In the genomic region with DNA sequence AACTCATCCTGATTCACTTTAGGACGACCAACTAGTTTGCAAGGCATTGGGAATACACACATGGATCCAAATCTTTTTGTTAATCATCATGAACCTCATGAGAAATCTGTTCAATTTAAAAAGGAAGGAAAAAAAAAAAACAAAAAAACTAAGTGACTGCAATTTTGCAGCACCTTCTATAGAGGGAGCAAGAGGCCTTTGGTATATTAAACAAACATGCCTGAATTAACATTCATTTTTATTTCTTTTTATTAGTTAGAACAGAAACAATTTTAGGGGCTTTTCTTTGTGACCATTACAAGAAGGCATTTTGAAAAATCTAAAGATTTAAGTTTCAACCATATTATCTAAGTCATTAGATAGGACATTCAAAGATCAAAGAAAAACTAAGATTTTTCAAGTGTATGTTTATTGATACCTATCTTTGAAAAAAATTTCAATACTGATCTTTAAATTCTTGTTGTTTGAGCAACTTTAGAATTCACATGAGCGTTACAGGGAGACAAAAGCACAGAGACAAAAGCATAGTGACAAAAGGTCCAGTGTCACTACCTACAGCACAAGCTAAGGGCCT, we compare ENCODE assay signal across 8 cellular contexts.
DNase-seq lines count a peak whose midpoint lies in the region; ATAC-seq and FAIRE-seq lines count a peak whose summit lies in the region.

No MANE protein-coding gene starts in this region.

- H3K9me3 ChIP-seq in CD8-positive, alpha-beta memory T cell (ENCODE audit: low read length), result no peaks in the 10 kb centered on the region

- no peaks in the 10 kb centered on the region for H3K9me3 Mint-ChIP-seq in CD8-positive, alpha-beta memory T cell

- H3K27ac ChIP-seq in CD8-positive, alpha-beta memory T cell (ENCODE audit: low read depth, low read length), result no peak overlapping the region

- peak overlapping the region in 2 of 7 donors; percentile 36 to 37 for H3K4me3 Mint-ChIP-seq in CD8-positive, alpha-beta memory T cell

- H3K4me1 ChIP-seq in CD8-positive, alpha-beta memory T cell (ENCODE audit: insufficient read depth, low read length), result peaks cover 8% of the 10 kb centered on the region

- H3K36me3 ChIP-seq in CD8-positive, alpha-beta memory T cell (ENCODE audit: insufficient read depth, low read length), result peaks cover 13% of the 10 kb centered on the region

- H3K27me3 ChIP-seq in CD8-positive, alpha-beta memory T cell (ENCODE audit: insufficient read depth, low read length, poor library complexity, severe bottlenecking), result no peaks in the 10 kb centered on the region

- no peak overlapping the region for H3K4me3 ChIP-seq in CD8-positive, alpha-beta memory T cell (ENCODE audit: low read length)

- ATAC-seq in HG03520 (IDR thresholded peaks at IDR 0.05; ENCODE audit: unreplicated experiment), result no peak

- CTCF ChIA-PET in CD8-positive, alpha-beta memory T cell (lab: Charles Lee), result interaction anchor here (0.6 to 0.9 kb wide), 2 partner anchors 37 to 152 kb away, joined by 3 to 4 read pairs; no protein-coding TSS in a partner anchor

- H3K36me3 Mint-ChIP-seq in CD8-positive, alpha-beta memory T cell, result peaks cover 9 to 60% (median 16%) of the 10 kb centered on the region in 3 donors

- peak in 2 of 5 donors; percentile 41 to 44 for DNase-seq in CD8-positive, alpha-beta memory T cell
- DNase-seq in H4 (ENCODE audit: low spot score) (peak; percentile 22), globus pallidus (ENCODE audit: low spot score) (peak; percentile 19), stromal cell of bone marrow (ENCODE audit: low read depth) (peak; percentile 18), COLO668 (lab: John Stamatoyannopoulos, UW; ENCODE audit: unreplicated experiment) (no peak), NCI-H510A (lab: John Stamatoyannopoulos, UW) (no peak)

- FAIRE-seq in TTC549 (lab: Jason Lieb, UNC), result peak; percentile 92

- H3K4me1 Mint-ChIP-seq in CD8-positive, alpha-beta memory T cell, result peaks cover 28 to 42% (median 37%) of the 10 kb centered on the region in 3 donors

- H3K27me3 Mint-ChIP-seq in CD8-positive, alpha-beta memory T cell, result no peaks in the 10 kb centered on the region

- peak overlapping the region; percentile 19 to 92 (median 57) for H3K27ac Mint-ChIP-seq in CD8-positive, alpha-beta memory T cell

- POLR2A ChIA-PET in CD8-positive, alpha-beta memory T cell (lab: Charles Lee), result no interaction called here

Comparison
In these comparisons a context has a peak if more than half of its experiments do, and no peak if none do; other contexts are left out.
1. DNase-seq: peak in H4 (single experiment), globus pallidus (single experiment) and stromal cell of bone marrow (single experiment); none in COLO668 (single experiment) and NCI-H510A (single experiment).